In the genomic region with DNA sequence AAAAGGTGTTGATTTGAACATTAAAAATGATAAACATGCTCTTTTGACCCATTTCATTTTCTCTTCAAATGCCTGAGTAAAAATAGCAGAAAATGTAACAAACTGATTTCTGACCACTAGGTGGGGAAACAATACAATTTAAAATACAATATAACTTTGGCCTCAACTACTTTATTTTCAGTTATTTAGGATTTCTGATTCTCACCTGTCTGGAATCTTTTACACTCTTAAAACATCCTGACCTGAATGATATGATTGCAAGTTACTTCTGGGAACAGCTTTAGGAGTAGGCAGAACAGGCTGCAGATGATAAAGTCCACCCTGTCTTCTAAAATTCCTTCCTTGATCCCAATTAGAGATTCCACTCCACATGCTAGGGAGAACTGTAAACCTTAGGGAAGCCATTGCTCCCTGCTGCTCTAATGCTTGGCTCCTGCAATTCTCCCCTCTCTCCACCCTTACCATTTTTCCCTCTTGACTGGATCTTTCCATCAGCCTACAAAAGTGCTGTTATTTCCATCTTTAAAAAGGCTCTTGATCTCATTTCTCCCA, we compare ENCODE assay signal across 8 cellular contexts.
A peak's percentile ranks its signal among the peaks of the same experiment; 100 is the strongest.
DNase-seq lines count a peak whose midpoint lies in the region; TF ChIP-seq lines count a peak whose summit lies in the region.
"Had no signal": no experiment of that assay in that cellular context is flagged by ENCODE, and none has a peak within 500 bp of the region (broad histone marks: within the 10 kb centered on the region; RNA-seq: fewer than 3 reads in every experiment).

No MANE protein-coding gene starts in this region.

- H3K4me1 ChIP-seq in osteoblast (ENCODE audit: insufficient read depth, low read length): no peaks in the 10 kb centered on the region

- DNase-seq in GM10248 (ENCODE audit: extremely low spot score): peak; percentile 14
- peak; percentile 30 for DNase-seq in NB4 (ENCODE audit: low read depth)
- peak; percentile 29 to 46 for DNase-seq in cardiac fibroblast (ENCODE audit: low read depth in 2 of 2)
- no peak for DNase-seq in osteoblast (ENCODE audit: insufficient read length, low spot score, missing footprints)
- no peak for DNase-seq in NCI-H226
- no peak for DNase-seq in NCI-H146 (lab: John Stamatoyannopoulos, UW)
- DNase-seq in activated CD4-positive, CD25-positive, alpha-beta regulatory T cell treated with anti-CD3 and anti-CD28 coated beads, Interleukin-2, amount 50 U/mL, for 72 hours: no peak

- no peak overlapping the region for H2AFZ ChIP-seq in osteoblast (ENCODE audit: low read length)

- no peak overlapping the region for H3K27ac ChIP-seq in osteoblast (ENCODE audit: low read depth, low read length)

- CTCF ChIA-PET in GM10248 (lab: Yijun Ruan, JAX): no interaction called here

- no peaks in the 10 kb centered on the region for H4K20me1 ChIP-seq in osteoblast (ENCODE audit: insufficient read depth, low read length)

- no peak for TF ChIP-seq CTCF in GM10248 (IDR thresholded peaks at IDR 0.05; ENCODE audit: control extremely low read depth, extremely low read depth, low read depth, missing control alignments)
- TF ChIP-seq CTCF in NB4 (IDR thresholded peaks at IDR 0.05; ENCODE audit: low read depth, low read length): no peak
- peak; percentile 31 for TF ChIP-seq CTCF in cardiac fibroblast (IDR thresholded peaks at IDR 0.05; ENCODE audit: low read depth, low read length)
- peak; percentile 52 for TF ChIP-seq CTCF in osteoblast (IDR thresholded peaks at IDR 0.05; ENCODE audit: extremely low read depth, low read depth, low read length)

- H3K4me2 ChIP-seq in osteoblast (ENCODE audit: insufficient read depth, low read length): no peak overlapping the region

- H3K27me3 ChIP-seq in osteoblast (ENCODE audit: insufficient read depth, low read length): no peaks in the 10 kb centered on the region

- no peaks in the 10 kb centered on the region for H3K9me3 ChIP-seq in osteoblast (ENCODE audit: low read depth, low read length)

- H3K79me2 ChIP-seq in osteoblast (ENCODE audit: insufficient read depth, low read length): no peaks in the 10 kb centered on the region

- H3K4me3 ChIP-seq in NB4 (ENCODE audit: low read depth, low read length): no peak overlapping the region
- no peak overlapping the region for H3K4me3 ChIP-seq in cardiac fibroblast (replicated peaks in 1 of 2; ENCODE audit: low read depth in 2 of 2, low read length in 2 of 2)
- H3K4me3 ChIP-seq in osteoblast (ENCODE audit: insufficient read depth, low read length): no peak overlapping the region
- H3K4me3 ChIP-seq: skin epidermis had no signal

- POLR2A ChIA-PET in GM10248 (lab: Yijun Ruan, JAX): no interaction called here

- H3K36me3 ChIP-seq in osteoblast (ENCODE audit: insufficient read depth, low read length): no peaks in the 10 kb centered on the region

- no peak for TF ChIP-seq POLR2A in NB4 (IDR thresholded peaks at IDR 0.05; ENCODE audit: extremely low read depth, insufficient read length)

Comparison
In these comparisons a context has a peak if more than half of its experiments do, and no peak if none do; other contexts are left out.
1. DNase-seq: peak in GM10248 (single experiment), NB4 (single experiment) and cardiac fibroblast (2 of 2); none in osteoblast (single experiment), NCI-H226 (single experiment), NCI-H146 (single experiment) and activated CD4-positive, CD25-positive, alpha-beta regulatory T cell treated with anti-CD3 and anti-CD28 coated beads, Interleukin-2, amount 50 U/mL, for 72 hours (single experiment).
2. CTCF ChIP-seq: peak in cardiac fibroblast (single experiment) and osteoblast (single experiment); none in GM10248 (single experiment) and NB4 (single experiment).